ENCODE assay signal across 1 cellular context in the genomic region with DNA sequence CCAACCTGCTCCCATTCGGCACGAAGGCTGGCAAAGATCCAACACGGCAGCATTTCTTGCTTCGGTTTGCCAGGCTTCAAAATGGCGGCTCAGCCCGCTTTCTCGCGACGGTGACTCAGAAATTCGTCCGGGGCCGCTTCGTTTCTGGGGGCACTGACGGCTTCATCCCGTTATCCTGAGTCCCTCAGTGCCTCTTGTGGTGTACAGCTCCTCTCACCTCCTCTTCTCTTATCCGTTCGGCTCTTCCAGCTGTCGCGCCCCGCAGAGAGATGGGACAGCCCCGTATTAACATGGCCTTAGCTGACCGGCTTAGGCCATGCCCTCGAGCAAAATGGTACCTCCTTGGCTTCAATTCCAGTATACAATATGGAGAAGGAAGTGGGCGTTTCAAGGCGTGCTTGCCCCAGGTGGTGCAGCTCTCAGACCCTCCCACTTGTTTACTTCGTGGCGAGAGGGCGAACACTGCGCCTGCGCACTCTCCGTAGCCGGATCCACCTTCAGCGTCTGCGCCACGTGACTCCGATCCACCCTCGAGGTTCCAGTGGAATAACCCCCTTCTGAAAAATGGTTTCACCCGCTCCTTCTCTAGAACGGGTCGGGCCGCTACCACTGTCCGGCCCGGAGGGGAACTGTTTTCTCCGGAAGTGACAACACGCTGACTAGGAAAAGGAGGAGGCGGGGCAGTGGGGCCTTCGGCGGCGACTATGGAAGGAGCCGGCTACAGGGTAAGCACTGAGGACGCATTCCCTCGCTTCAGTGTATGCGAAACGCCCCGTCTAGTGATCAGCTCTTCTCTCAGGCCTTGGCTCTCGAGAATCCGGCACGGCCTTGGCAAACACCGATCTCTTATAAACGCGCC.
TF ChIP-seq lines count a peak whose summit lies in the region.

A gene (minus strand): TSS at position 336 of the 859 bp plus-strand sequence. CDS start 4,060 bp downstream, outside the sequence.
A gene (plus strand): TSS at position 683 of the 859 bp plus-strand sequence. CDS start 22 bp downstream, at position 705.

TF ChIP-seq in HepG2, 621 proteins besides CTCF, POLR2A, EP300 and RAD21 (continued from another document and continues in another):
- TF ChIP-seq, protein P1, sequence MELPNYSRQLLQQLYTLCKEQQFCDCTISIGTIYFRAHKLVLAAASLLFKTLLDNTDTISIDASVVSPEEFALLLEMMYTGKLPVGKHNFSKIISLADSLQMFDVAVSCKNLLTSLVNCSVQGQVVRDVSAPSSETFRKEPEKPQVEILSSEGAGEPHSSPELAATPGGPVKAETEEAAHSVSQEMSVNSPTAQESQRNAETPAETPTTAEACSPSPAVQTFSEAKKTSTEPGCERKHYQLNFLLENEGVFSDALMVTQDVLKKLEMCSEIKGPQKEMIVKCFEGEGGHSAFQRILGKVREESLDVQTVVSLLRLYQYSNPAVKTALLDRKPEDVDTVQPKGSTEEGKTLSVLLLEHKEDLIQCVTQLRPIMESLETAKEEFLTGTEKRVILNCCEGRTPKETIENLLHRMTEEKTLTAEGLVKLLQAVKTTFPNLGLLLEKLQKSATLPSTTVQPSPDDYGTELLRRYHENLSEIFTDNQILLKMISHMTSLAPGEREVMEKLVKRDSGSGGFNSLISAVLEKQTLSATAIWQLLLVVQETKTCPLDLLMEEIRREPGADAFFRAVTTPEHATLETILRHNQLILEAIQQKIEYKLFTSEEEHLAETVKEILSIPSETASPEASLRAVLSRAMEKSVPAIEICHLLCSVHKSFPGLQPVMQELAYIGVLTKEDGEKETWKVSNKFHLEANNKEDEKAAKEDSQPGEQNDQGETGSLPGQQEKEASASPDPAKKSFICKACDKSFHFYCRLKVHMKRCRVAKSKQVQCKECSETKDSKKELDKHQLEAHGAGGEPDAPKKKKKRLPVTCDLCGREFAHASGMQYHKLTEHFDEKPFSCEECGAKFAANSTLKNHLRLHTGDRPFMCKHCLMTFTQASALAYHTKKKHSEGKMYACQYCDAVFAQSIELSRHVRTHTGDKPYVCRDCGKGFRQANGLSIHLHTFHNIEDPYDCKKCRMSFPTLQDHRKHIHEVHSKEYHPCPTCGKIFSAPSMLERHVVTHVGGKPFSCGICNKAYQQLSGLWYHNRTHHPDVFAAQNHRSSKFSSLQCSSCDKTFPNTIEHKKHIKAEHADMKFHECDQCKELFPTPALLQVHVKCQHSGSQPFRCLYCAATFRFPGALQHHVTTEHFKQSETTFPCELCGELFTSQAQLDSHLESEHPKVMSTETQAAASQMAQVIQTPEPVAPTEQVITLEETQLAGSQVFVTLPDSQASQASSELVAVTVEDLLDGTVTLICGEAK (IDR thresholded peaks at IDR 0.05) = no peak; the same call in 1 of the 2 replicates
- TF ChIP-seq, protein P1 (CRISPR knock-in tag; IDR thresholded peaks at IDR 0.05) = peak; percentile 63; the same call in 1 of the 2 replicates
- TF ChIP-seq, protein P2, sequence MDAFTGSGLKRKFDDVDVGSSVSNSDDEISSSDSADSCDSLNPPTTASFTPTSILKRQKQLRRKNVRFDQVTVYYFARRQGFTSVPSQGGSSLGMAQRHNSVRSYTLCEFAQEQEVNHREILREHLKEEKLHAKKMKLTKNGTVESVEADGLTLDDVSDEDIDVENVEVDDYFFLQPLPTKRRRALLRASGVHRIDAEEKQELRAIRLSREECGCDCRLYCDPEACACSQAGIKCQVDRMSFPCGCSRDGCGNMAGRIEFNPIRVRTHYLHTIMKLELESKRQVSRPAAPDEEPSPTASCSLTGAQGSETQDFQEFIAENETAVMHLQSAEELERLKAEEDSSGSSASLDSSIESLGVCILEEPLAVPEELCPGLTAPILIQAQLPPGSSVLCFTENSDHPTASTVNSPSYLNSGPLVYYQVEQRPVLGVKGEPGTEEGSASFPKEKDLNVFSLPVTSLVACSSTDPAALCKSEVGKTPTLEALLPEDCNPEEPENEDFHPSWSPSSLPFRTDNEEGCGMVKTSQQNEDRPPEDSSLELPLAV (CRISPR knock-in tag; conservative IDR thresholded peaks at IDR 0.05; ENCODE audit: low read depth) = no peak
- TF ChIP-seq GLI4 (CRISPR knock-in tag; IDR thresholded peaks at IDR 0.05; ENCODE audit: borderline replicate concordance) (no peak), CAMTA2 (CRISPR knock-in tag; IDR thresholded peaks at IDR 0.05; ENCODE audit: borderline replicate concordance) (no peak), AGO2 (optimal IDR thresholded peaks at IDR 0.05; ENCODE audit: low read depth, low read length) (no peak), TOE1 (CRISPR knock-in tag; IDR thresholded peaks at IDR 0.05) (no peak), MTF1 (CRISPR knock-in tag; IDR thresholded peaks at IDR 0.05) (no peak), FLYWCH1 (CRISPR knock-in tag; IDR thresholded peaks at IDR 0.05) (no peak), ZNF264 (CRISPR knock-in tag; IDR thresholded peaks at IDR 0.05) (no peak; the same call in 1 of the 2 replicates), KLF16 (CRISPR knock-in tag; IDR thresholded peaks at IDR 0.05) (peak in 1 of 2 experiments; percentile 75; a peak in 1 of 4 replicates), TCF12 (IDR thresholded peaks at IDR 0.05) (no peak), TCF12 (CRISPR knock-in tag; IDR thresholded peaks at IDR 0.05) (no peak), CEBPG (CRISPR knock-in tag; IDR thresholded peaks at IDR 0.05) (0 out of 2 replicates have a peak, but pooled peaks have one; percentile 6), HES4 (CRISPR knock-in tag; IDR thresholded peaks at IDR 0.05; ENCODE audit: borderline replicate concordance) (0 out of 2 replicates have a peak, but pooled peaks have one; percentile 32), ZNF446 (CRISPR knock-in tag; IDR thresholded peaks at IDR 0.05) (no peak), ZSCAN22 (CRISPR knock-in tag; IDR thresholded peaks at IDR 0.05) (no peak), MED8 (CRISPR knock-in tag; IDR thresholded peaks at IDR 0.05; ENCODE audit: insufficient replicate concordance) (no peak), ZIK1 (CRISPR knock-in tag; IDR thresholded peaks at IDR 0.05; ENCODE audit: borderline replicate concordance, low read depth) (no peak), NFRKB (IDR thresholded peaks at IDR 0.05) (peak; percentile 35), ZMYM3 (CRISPR knock-in tag; IDR thresholded peaks at IDR 0.05) (no peak), MTF2 (CRISPR knock-in tag; IDR thresholded peaks at IDR 0.05; ENCODE audit: borderline replicate concordance) (no peak), ZNF709 (CRISPR knock-in tag; IDR thresholded peaks at IDR 0.05) (peak; percentile 26; the same call in 1 of the 2 replicates), DMAP1 (CRISPR knock-in tag; IDR thresholded peaks at IDR 0.05) (peak; percentile 71), JUNB (CRISPR knock-in tag; IDR thresholded peaks at IDR 0.05; ENCODE audit: borderline replicate concordance) (no peak), SMC3 (IDR thresholded peaks at IDR 0.05; ENCODE audit: low read length) (no peak), MAF1 (CRISPR knock-in tag; IDR thresholded peaks at IDR 0.05; ENCODE audit: borderline replicate concordance) (no peak), XRCC5 (optimal IDR thresholded peaks at IDR 0.05; ENCODE audit: low read length) (no peak), ZNF124 (CRISPR knock-in tag; IDR thresholded peaks at IDR 0.05) (peak; percentile 37; the same call in 1 of the 2 replicates), CBX5 (CRISPR knock-in tag; IDR thresholded peaks at IDR 0.05; ENCODE audit: borderline replicate concordance) (peak; percentile 64; the same call in 1 of the 2 replicates)
- TF ChIP-seq, protein P3, sequence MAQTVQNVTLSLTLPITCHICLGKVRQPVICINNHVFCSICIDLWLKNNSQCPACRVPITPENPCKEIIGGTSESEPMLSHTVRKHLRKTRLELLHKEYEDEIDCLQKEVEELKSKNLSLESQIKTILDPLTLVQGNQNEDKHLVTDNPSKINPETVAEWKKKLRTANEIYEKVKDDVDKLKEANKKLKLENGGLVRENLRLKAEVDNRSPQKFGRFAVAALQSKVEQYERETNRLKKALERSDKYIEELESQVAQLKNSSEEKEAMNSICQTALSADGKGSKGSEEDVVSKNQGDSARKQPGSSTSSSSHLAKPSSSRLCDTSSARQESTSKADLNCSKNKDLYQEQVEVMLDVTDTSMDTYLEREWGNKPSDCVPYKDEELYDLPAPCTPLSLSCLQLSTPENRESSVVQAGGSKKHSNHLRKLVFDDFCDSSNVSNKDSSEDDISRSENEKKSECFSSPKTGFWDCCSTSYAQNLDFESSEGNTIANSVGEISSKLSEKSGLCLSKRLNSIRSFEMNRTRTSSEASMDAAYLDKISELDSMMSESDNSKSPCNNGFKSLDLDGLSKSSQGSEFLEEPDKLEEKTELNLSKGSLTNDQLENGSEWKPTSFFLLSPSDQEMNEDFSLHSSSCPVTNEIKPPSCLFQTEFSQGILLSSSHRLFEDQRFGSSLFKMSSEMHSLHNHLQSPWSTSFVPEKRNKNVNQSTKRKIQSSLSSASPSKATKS (CRISPR knock-in tag; IDR thresholded peaks at IDR 0.05) = no peak
- TF ChIP-seq, protein P4, sequence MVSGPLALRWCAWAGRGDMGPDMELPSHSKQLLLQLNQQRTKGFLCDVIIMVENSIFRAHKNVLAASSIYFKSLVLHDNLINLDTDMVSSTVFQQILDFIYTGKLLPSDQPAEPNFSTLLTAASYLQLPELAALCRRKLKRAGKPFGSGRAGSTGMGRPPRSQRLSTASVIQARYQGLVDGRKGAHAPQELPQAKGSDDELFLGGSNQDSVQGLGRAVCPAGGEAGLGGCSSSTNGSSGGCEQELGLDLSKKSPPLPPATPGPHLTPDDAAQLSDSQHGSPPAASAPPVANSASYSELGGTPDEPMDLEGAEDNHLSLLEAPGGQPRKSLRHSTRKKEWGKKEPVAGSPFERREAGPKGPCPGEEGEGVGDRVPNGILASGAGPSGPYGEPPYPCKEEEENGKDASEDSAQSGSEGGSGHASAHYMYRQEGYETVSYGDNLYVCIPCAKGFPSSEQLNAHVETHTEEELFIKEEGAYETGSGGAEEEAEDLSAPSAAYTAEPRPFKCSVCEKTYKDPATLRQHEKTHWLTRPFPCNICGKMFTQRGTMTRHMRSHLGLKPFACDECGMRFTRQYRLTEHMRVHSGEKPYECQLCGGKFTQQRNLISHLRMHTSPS (CRISPR knock-in tag; IDR thresholded peaks at IDR 0.05; ENCODE audit: low read depth) = no peak
- TF ChIP-seq, protein P5, sequence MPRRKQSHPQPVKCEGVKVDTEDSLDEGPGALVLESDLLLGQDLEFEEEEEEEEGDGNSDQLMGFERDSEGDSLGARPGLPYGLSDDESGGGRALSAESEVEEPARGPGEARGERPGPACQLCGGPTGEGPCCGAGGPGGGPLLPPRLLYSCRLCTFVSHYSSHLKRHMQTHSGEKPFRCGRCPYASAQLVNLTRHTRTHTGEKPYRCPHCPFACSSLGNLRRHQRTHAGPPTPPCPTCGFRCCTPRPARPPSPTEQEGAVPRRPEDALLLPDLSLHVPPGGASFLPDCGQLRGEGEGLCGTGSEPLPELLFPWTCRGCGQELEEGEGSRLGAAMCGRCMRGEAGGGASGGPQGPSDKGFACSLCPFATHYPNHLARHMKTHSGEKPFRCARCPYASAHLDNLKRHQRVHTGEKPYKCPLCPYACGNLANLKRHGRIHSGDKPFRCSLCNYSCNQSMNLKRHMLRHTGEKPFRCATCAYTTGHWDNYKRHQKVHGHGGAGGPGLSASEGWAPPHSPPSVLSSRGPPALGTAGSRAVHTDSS (CRISPR knock-in tag; conservative IDR thresholded peaks at IDR 0.05) = no peak
- TF ChIP-seq, protein P6, sequence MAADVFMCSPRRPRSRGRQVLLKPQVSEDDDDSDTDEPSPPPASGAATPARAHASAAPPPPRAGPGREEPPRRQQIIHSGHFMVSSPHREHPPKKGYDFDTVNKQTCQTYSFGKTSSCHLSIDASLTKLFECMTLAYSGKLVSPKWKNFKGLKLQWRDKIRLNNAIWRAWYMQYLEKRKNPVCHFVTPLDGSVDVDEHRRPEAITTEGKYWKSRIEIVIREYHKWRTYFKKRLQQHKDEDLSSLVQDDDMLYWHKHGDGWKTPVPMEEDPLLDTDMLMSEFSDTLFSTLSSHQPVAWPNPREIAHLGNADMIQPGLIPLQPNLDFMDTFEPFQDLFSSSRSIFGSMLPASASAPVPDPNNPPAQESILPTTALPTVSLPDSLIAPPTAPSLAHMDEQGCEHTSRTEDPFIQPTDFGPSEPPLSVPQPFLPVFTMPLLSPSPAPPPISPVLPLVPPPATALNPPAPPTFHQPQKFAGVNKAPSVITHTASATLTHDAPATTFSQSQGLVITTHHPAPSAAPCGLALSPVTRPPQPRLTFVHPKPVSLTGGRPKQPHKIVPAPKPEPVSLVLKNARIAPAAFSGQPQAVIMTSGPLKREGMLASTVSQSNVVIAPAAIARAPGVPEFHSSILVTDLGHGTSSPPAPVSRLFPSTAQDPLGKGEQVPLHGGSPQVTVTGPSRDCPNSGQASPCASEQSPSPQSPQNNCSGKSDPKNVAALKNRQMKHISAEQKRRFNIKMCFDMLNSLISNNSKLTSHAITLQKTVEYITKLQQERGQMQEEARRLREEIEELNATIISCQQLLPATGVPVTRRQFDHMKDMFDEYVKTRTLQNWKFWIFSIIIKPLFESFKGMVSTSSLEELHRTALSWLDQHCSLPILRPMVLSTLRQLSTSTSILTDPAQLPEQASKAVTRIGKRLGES (CRISPR knock-in tag; IDR thresholded peaks at IDR 0.05; ENCODE audit: borderline replicate concordance) = no peak
- TF ChIP-seq, protein P7, sequence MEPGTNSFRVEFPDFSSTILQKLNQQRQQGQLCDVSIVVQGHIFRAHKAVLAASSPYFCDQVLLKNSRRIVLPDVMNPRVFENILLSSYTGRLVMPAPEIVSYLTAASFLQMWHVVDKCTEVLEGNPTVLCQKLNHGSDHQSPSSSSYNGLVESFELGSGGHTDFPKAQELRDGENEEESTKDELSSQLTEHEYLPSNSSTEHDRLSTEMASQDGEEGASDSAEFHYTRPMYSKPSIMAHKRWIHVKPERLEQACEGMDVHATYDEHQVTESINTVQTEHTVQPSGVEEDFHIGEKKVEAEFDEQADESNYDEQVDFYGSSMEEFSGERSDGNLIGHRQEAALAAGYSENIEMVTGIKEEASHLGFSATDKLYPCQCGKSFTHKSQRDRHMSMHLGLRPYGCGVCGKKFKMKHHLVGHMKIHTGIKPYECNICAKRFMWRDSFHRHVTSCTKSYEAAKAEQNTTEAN (CRISPR knock-in tag; conservative IDR thresholded peaks at IDR 0.05) = 0 out of 2 replicates have a peak, but pooled peaks have one; percentile 56
